1 cellular context compared by ENCODE assay signal in genomic region chr1:237873487-237873927, GRCh38.
TF ChIP-seq lines count a peak whose summit lies in the region.

No MANE protein-coding gene starts in this region.

TF ChIP-seq in IMR-90, 13 proteins besides CTCF, POLR2A, EP300 and RAD21:
- TF ChIP-seq BHLHE40 (IDR thresholded peaks at IDR 0.05; ENCODE audit: low read depth, low read length) (no peak), FOS (IDR thresholded peaks at IDR 0.05; ENCODE audit: low read depth, low read length) (peak; percentile 34; the same call in 1 of the 2 replicates)
